ENCODE assay signal across 8 cellular contexts in genomic region chr9:38068866-38069628, GRCh38. TPM values are rescaled to one million over a fixed set of nuclear protein-coding genes. Genes with fewer than 3 reads are reported as not detected.
A peak's percentile ranks its signal among the peaks of the same experiment; 100 is the strongest.
DNase-seq lines count a peak whose midpoint lies in the region; ATAC-seq and TF ChIP-seq lines count a peak whose summit lies in the region.

A gene with protein sequence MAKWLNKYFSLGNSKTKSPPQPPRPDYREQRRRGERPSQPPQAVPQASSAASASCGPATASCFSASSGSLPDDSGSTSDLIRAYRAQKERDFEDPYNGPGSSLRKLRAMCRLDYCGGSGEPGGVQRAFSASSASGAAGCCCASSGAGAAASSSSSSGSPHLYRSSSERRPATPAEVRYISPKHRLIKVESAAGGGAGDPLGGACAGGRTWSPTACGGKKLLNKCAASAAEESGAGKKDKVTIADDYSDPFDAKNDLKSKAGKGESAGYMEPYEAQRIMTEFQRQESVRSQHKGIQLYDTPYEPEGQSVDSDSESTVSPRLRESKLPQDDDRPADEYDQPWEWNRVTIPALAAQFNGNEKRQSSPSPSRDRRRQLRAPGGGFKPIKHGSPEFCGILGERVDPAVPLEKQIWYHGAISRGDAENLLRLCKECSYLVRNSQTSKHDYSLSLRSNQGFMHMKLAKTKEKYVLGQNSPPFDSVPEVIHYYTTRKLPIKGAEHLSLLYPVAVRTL (minus strand): TSS chr9:38069227. CDS start chr9:38068645, 582 bp downstream.

- ATAC-seq in GM21737 (IDR thresholded peaks at IDR 0.05; ENCODE audit: unreplicated experiment) (peak; percentile 46), heart right ventricle (peak; percentile 68 to 87 (median 76))

- H3K27ac Mint-ChIP-seq in type B pancreatic cell, result peak within 1 kb of the TSS; percentile 89

- WGBS in heart right ventricle, 2 donors, result 0 to 1% methylated on average over 62 to 110 of the region's 110 CpGs

- H3K4me2 ChIP-seq in SU-DHL-6 (ENCODE audit: low read depth, low read length, poor library complexity, severe bottlenecking), result peak within 1 kb of the TSS; percentile 95

- no peak within 1 kb of the TSS for H3K27ac ChIP-seq in SU-DHL-6 (ENCODE audit: low read depth, low read length)
- peak within 1 kb of the TSS; percentile 87 to 99 (median 98) for H3K27ac ChIP-seq in heart right ventricle

- peak within 1 kb of the TSS; percentile 99 for H2AFZ ChIP-seq in SU-DHL-6 (ENCODE audit: low read depth, low read length, severe bottlenecking)

- H3F3A ChIP-seq in SU-DHL-6 (ENCODE audit: insufficient read depth), result no peaks in the 10 kb centered on the region

- H3K79me2 ChIP-seq in SU-DHL-6 (ENCODE audit: insufficient read depth, low read length), result no peaks in the 10 kb centered on the region

- peak within 1 kb of the TSS; percentile 95 for H3K4me3 Mint-ChIP-seq in type B pancreatic cell

- intact Hi-C loops in heart right ventricle (cut with DNase I), result loop anchor here (1.0 to 10.0 kb wide), 11 partner anchors 50 to 157 kb away; no protein-coding TSS in a partner anchor
- intact Hi-C loops in posterior cingulate gyrus (cut with DNase I), result loop anchor here (1.0 to 2.0 kb wide), 3 partner anchors 51 to 156 kb away; no protein-coding TSS in a partner anchor

- H3K36me3 ChIP-seq in SU-DHL-6 (ENCODE audit: low read length), result no peaks in the 10 kb centered on the region
- H3K36me3 ChIP-seq in heart right ventricle, result no peaks in the 10 kb centered on the region

- H3K36me3 Mint-ChIP-seq in type B pancreatic cell, result no peaks in the 10 kb centered on the region

- peaks cover 3 to 57% (median 44%) of the 10 kb centered on the region in 9 donors for H3K4me1 ChIP-seq in heart right ventricle

- no peaks in the 10 kb centered on the region for H4K20me1 ChIP-seq in SU-DHL-6 (ENCODE audit: low read depth, low read length)

- no peaks in the 10 kb centered on the region for H3K9me2 ChIP-seq in SU-DHL-6 (replicated peaks; ENCODE audit: insufficient read depth, low read length)

- no peaks in the 10 kb centered on the region for H3K9me3 ChIP-seq in SU-DHL-6 (ENCODE audit: insufficient read depth, low read length)
- H3K9me3 ChIP-seq in heart right ventricle, result no peaks in the 10 kb centered on the region

- H3K9me3 Mint-ChIP-seq in type B pancreatic cell, result no peaks in the 10 kb centered on the region

- peaks cover 46% of the 10 kb centered on the region for H3K4me1 Mint-ChIP-seq in type B pancreatic cell (ENCODE audit: unreplicated experiment)

- no peak for TF ChIP-seq CTCF in SU-DHL-6 (IDR thresholded peaks at IDR 0.05; ENCODE audit: insufficient read depth, low read length, poor library complexity, severe bottlenecking)
- TF ChIP-seq CTCF in heart right ventricle (IDR thresholded peaks at IDR 0.05), result peak in 5 of 9 donors; percentile 2 to 47 (median 25)
- TF ChIP-seq CTCF in type B pancreatic cell (conservative IDR thresholded peaks at IDR 0.05), result no peak

- H3K9ac ChIP-seq in SU-DHL-6 (ENCODE audit: low read length), result peak within 1 kb of the TSS; percentile 84

- H3K27me3 ChIP-seq in SU-DHL-6 (ENCODE audit: low read length) (no peaks in the 10 kb centered on the region), heart right ventricle (peaks cover 0 to 16% (median 0%) of the 10 kb centered on the region in 7 donors)

- peak within 1 kb of the TSS; percentile 93 for H3K4me3 ChIP-seq in SU-DHL-6 (ENCODE audit: insufficient read depth, low read length, poor library complexity, severe bottlenecking)
- peak within 1 kb of the TSS; percentile 78 to 99 (median 95) for H3K4me3 ChIP-seq in heart right ventricle

- peaks cover 3% of the 10 kb centered on the region for H3K27me3 Mint-ChIP-seq in type B pancreatic cell

- peak; percentile 90 for DNase-seq in DMS79 (lab: John Stamatoyannopoulos, UW)
- peak; percentile 42 to 64 for DNase-seq in Kasumi-1 (lab: John Stamatoyannopoulos, UW)
- DNase-seq in activated naive CD8-positive, alpha-beta T cell treated with anti-CD3 and anti-CD28 coated beads, Interleukin-2, amount 50 U/mL, for 16 hours (ENCODE audit: low read depth, low spot score), result peak; percentile 71
- peak; percentile 82 to 88 for DNase-seq in heart right ventricle
- DNase-seq in posterior cingulate gyrus, result peak; percentile 67 to 97 (median 73)
- DNase-seq in type B pancreatic cell (ENCODE audit: extremely low spot score, unreplicated experiment), result peak; percentile 83

RNA-seq across cellular contexts. Expression of the gene that starts here (rescaled TPM):
- total RNA-seq in heart right ventricle, result 10 to 100 TPM; 13.9 to 26.6 (median 18.0) TPM
- polyA plus RNA-seq in heart right ventricle, result 10 to 100 TPM in 1 of 2 donors, 1 to 10 TPM in 1; 5.7 to 19.2 TPM
- total RNA-seq in type B pancreatic cell (ENCODE audit: low replicate concordance), result 14.4 and 20.0 TPM in 2 replicates

Comparison
In these comparisons a context has a peak if more than half of its experiments do, and no peak if none do; other contexts are left out.
1. CTCF ChIP-seq: peak in heart right ventricle (5 of 9); none in SU-DHL-6 (single experiment) and type B pancreatic cell (single experiment).
2. Peak in every context shown above with its lines, with median percentiles within 50 percentile points of each other: DNase-seq.